ENCODE assay signal across 1 cellular context in the genomic region with DNA sequence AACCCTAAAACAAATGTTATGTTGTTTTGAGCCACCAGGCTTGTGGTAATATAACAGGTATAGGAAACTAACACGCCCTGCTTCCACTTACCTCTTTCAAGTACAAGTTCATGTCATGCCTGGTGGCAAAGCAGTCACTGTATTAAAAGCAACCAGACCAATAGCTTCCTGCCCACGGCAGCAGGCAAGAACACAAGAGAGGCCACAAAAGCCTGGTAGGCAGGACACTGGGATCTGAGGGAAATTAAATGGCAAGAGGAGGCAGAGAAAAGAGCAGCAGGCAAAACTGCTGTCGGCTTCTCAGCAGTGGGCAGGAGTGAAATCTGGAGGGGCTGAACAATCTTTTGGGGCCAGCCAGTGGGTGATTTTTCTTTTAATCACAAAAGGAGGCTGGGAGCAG.
TF ChIP-seq lines count a peak whose summit lies in the region.

No MANE protein-coding gene starts in this region.

TF ChIP-seq in SK-N-SH, 30 proteins besides CTCF, POLR2A, EP300 and RAD21 (continued from another document):
- TF ChIP-seq, protein P1, sequence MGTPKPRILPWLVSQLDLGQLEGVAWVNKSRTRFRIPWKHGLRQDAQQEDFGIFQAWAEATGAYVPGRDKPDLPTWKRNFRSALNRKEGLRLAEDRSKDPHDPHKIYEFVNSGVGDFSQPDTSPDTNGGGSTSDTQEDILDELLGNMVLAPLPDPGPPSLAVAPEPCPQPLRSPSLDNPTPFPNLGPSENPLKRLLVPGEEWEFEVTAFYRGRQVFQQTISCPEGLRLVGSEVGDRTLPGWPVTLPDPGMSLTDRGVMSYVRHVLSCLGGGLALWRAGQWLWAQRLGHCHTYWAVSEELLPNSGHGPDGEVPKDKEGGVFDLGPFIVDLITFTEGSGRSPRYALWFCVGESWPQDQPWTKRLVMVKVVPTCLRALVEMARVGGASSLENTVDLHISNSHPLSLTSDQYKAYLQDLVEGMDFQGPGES (IDR thresholded peaks at IDR 0.05; ENCODE audit: low read depth, low read length) = no peak
- TF ChIP-seq, protein P2, sequence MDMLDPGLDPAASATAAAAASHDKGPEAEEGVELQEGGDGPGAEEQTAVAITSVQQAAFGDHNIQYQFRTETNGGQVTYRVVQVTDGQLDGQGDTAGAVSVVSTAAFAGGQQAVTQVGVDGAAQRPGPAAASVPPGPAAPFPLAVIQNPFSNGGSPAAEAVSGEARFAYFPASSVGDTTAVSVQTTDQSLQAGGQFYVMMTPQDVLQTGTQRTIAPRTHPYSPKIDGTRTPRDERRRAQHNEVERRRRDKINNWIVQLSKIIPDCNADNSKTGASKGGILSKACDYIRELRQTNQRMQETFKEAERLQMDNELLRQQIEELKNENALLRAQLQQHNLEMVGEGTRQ (IDR thresholded peaks at IDR 0.05; ENCODE audit: borderline replicate concordance, low read depth, low read length) = no peak
- TF ChIP-seq MEF2A (IDR thresholded peaks at IDR 0.05; ENCODE audit: borderline replicate concordance, low read depth) (no peak), YY1 (IDR thresholded peaks at IDR 0.05; ENCODE audit: low read depth) (no peak), TAF1 (IDR thresholded peaks at IDR 0.05; ENCODE audit: borderline replicate concordance, low read depth, low read length) (no peak), MXI1 (IDR thresholded peaks at IDR 0.05; ENCODE audit: low read depth, low read length) (no peak), RFX5 (IDR thresholded peaks at IDR 0.05; ENCODE audit: low read length) (no peak), CHD2 (IDR thresholded peaks at IDR 0.05; ENCODE audit: low read length, partially characterized antibody) (no peak), FOXM1 (IDR thresholded peaks at IDR 0.05; ENCODE audit: low read depth) (no peak), SMC3 (IDR thresholded peaks at IDR 0.05; ENCODE audit: low read depth, low read length) (no peak), RXRA (IDR thresholded peaks at IDR 0.05; ENCODE audit: borderline replicate concordance, low read depth) (no peak), TEAD4 (IDR thresholded peaks at IDR 0.05; ENCODE audit: borderline replicate concordance, insufficient read depth) (no peak)
TF ChIP-seq in SK-N-SH: peak in this region for 0.
